12 cellular contexts compared by ENCODE assay signal in the genomic region with DNA sequence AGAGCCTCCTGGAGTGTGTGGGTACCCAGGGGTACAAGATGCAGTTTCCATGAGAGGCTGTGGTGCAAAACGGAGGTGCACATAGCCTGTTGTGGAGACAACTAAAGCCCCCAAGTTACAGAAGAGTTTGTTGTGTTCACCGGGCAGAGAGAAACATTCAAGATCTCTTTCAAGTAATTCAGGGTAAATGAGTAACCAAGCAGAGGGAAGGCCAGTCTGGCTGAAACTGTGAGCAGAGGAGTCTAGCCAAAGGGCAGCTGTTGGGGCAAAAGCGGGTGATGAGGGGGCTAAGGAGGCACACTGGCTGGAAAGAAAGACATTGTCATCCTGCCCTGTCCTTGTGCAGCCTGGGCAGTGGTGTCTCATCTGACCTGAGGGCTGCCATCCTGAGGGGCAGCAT.
DNase-seq lines count a peak whose midpoint lies in the region; ATAC-seq and TF ChIP-seq lines count a peak whose summit lies in the region.
"Had no signal": no experiment of that assay in that cellular context is flagged by ENCODE, and none has a peak within 500 bp of the region (broad histone marks: within the 10 kb centered on the region; RNA-seq: fewer than 3 reads in every experiment).

No MANE protein-coding gene starts in this region.

- no peaks in the 10 kb centered on the region for H3K27me3 ChIP-seq in BLaER1
- H3K27me3 ChIP-seq in OCI-LY3 (ENCODE audit: low read depth, low read length) = no peaks in the 10 kb centered on the region
- H3K27me3 ChIP-seq in HAP-1 (ENCODE audit: low read depth) = peaks cover 3% of the 10 kb centered on the region; the same call in 1 of the 2 replicates
- H3K27me3 ChIP-seq: ovary, SJSA1 had no signal

- no peak overlapping the region for H3K27ac ChIP-seq in BLaER1
- H3K27ac ChIP-seq in OCI-LY3 (ENCODE audit: low read length) = peak overlapping the region; percentile 1; the same call in 1 of the 2 replicates
- H3K27ac ChIP-seq: ovary, SJSA1 had no signal

- no peaks in the 10 kb centered on the region for H3K36me3 ChIP-seq in BLaER1
- H3K36me3 ChIP-seq in OCI-LY3 (replicated peaks; ENCODE audit: low read depth, low read length) = no peaks in the 10 kb centered on the region
- no peaks in the 10 kb centered on the region for H3K36me3 ChIP-seq in HAP-1 (replicated peaks)
- H3K36me3 ChIP-seq: ovary, SJSA1 had no signal

- H3K9ac ChIP-seq in BLaER1 (no peak overlapping the region), OCI-LY3 (ENCODE audit: low read length) (peak overlapping the region; percentile 11; the same call in 1 of the 2 replicates)

- in situ Hi-C loops in HAP-1 (cut with MboI; ENCODE audit: low sequenced_read_pairs) = no loop called here

- DNase-seq in superior temporal gyrus (ENCODE audit: extremely low spot score) = no peak
- no peak for DNase-seq in NCI-H1694 (lab: John Stamatoyannopoulos, UW)
- no peak for DNase-seq in HAP-1 (ENCODE audit: low spot score in 2 of 2)
- DNase-seq in globus pallidus (ENCODE audit: low spot score) = no peak
- DNase-seq: left cardiac atrium; ovary; stimulated activated CD4-positive, alpha-beta T cell treated with anti-CD3 and anti-CD28 coated beads, Interleukin-2, amount 100 ng/mL, for 48 hours had no signal

- peak overlapping the region; percentile 55 for H2AFZ ChIP-seq in OCI-LY3 (ENCODE audit: low read depth, low read length)

- H3K4me2 ChIP-seq in BLaER1 (peak overlapping the region; percentile 41; the same call in 1 of the 2 replicates), OCI-LY3 (ENCODE audit: low read length) (peak overlapping the region; percentile 80)

- no peak for TF ChIP-seq CTCF in OCI-LY3 (IDR thresholded peaks at IDR 0.05; ENCODE audit: low read depth, low read length)

- H3K79me2 ChIP-seq in OCI-LY3 (ENCODE audit: low read length) = no peaks in the 10 kb centered on the region

- peaks cover 12% of the 10 kb centered on the region for H3K4me1 ChIP-seq in BLaER1
- peaks cover 45% of the 10 kb centered on the region for H3K4me1 ChIP-seq in OCI-LY3 (ENCODE audit: low read length)
- H3K4me1 ChIP-seq in HAP-1 = no peaks in the 10 kb centered on the region

- no peaks in the 10 kb centered on the region for H3K9me3 ChIP-seq in BLaER1
- H3K9me3 ChIP-seq in OCI-LY3 (ENCODE audit: insufficient read depth, low read length) = no peaks in the 10 kb centered on the region
- no peaks in the 10 kb centered on the region for H3K9me3 ChIP-seq in HAP-1
- H3K9me3 ChIP-seq: ovary, SJSA1 had no signal

- H3K4me3 ChIP-seq in BLaER1 (no peak overlapping the region), OCI-LY3 (ENCODE audit: low read length) (peak overlapping the region; percentile 36), HAP-1 (no peak overlapping the region)
- H3K4me3 ChIP-seq: ovary, SJSA1 had no signal

- no peaks in the 10 kb centered on the region for H4K20me1 ChIP-seq in BLaER1
- H4K20me1 ChIP-seq in OCI-LY3 (ENCODE audit: insufficient read depth, low read length) = no peaks in the 10 kb centered on the region

- ATAC-seq in GM19025 (IDR thresholded peaks at IDR 0.05; ENCODE audit: low read depth, unreplicated experiment) (peak; percentile 88), HG02623 (IDR thresholded peaks at IDR 0.05; ENCODE audit: unreplicated experiment) (peak; percentile 51)
- ATAC-seq: left cardiac atrium had no signal
